Comparison of ENCODE assay signal across 6 cellular contexts in the genomic region with DNA sequence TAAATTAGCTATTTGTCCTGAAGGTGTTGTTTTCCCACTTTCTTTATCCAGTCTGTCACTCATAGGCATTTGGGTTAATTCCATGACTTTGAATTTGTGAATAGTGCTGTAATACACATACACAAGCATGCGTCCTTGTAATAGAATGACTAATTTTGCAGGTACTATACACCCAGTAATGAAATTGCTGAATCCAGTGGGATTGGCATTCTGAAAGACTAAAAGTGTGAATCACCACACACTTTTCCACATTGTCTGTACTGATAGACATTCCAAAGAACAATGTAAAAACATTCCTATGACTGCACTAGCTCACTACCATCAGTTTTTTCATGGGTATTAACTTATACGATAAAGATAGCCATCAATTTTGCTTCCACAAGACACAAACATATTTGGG. TPM values are rescaled to one million over a fixed set of nuclear protein-coding genes. Genes with fewer than 3 reads are reported as not detected.
"Had no signal": no experiment of that assay in that cellular context is flagged by ENCODE, and none has a peak within 500 bp of the region (broad histone marks: within the 10 kb centered on the region; RNA-seq: fewer than 3 reads in every experiment).

No MANE protein-coding gene starts in this region.

RNA-seq across cellular contexts. Expression of gene CDY2A, which starts 27.3 kb away (rescaled TPM):
- total RNA-seq: HepG2, HT-29, HT1080, IMR-90, K562 had no signal
- polyA plus RNA-seq: HepG2, IgD-negative memory B cell, IMR-90, K562 had no signal
